In genomic region chr16:87051526-87052320, GRCh38 we compare ENCODE assay signal across 10 cellular contexts.
DNase-seq lines count a peak whose midpoint lies in the region; ATAC-seq and TF ChIP-seq lines count a peak whose summit lies in the region.
"Had no signal": no experiment of that assay in that cellular context is flagged by ENCODE, and none has a peak within 500 bp of the region (broad histone marks: within the 10 kb centered on the region; RNA-seq: fewer than 3 reads in every experiment).

No MANE protein-coding gene starts in this region.

- no peak overlapping the region for H3K4me3 Mint-ChIP-seq in glutamatergic neuron (ENCODE audit: unreplicated experiment)
- H3K4me3 Mint-ChIP-seq in activated CD8-positive, alpha-beta T cell treated with anti-CD3 and anti-CD28 coated beads for 36 hours: no peak overlapping the region
- H3K4me3 Mint-ChIP-seq: CD8-positive, alpha-beta memory T cell; IgD-negative memory B cell had no signal

- POLR2A ChIA-PET in activated CD8-positive, alpha-beta T cell treated with anti-CD3 and anti-CD28 coated beads for 36 hours (lab: Charles Lee): no interaction called here

- DNase-seq in DMS 273 (lab: John Stamatoyannopoulos, UW; ENCODE audit: unreplicated experiment) (peak; percentile 27), DMS 273 treated with DMSO at 0.1 percent for 48 hours (lab: John Stamatoyannopoulos, UW) (no peak), NCI-H2171 (lab: John Stamatoyannopoulos, UW) (peak; percentile 49), glutamatergic neuron (peak; percentile 71)
- no peak for DNase-seq in activated CD8-positive, alpha-beta T cell treated with anti-CD3 and anti-CD28 coated beads for 36 hours
- no peak for DNase-seq in activated naive CD4-positive, alpha-beta T cell treated with anti-CD3 and anti-CD28 coated beads, Interleukin-2, amount 50 U/mL, for 16 hours
- DNase-seq: H7 had no signal

- peaks cover 15% of the 10 kb centered on the region for H3K27me3 Mint-ChIP-seq in glutamatergic neuron (ENCODE audit: unreplicated experiment)
- H3K27me3 Mint-ChIP-seq in activated CD8-positive, alpha-beta T cell treated with anti-CD3 and anti-CD28 coated beads for 36 hours: peaks cover 14% of the 10 kb centered on the region

- H3K36me3 Mint-ChIP-seq in glutamatergic neuron (ENCODE audit: unreplicated experiment): peaks cover 7% of the 10 kb centered on the region
- H3K36me3 Mint-ChIP-seq in activated CD8-positive, alpha-beta T cell treated with anti-CD3 and anti-CD28 coated beads for 36 hours (ENCODE audit: low read depth): no peaks in the 10 kb centered on the region
- H3K36me3 Mint-ChIP-seq: CD8-positive, alpha-beta memory T cell; IgD-negative memory B cell had no signal

- peak overlapping the region; percentile 69 for H3K27ac Mint-ChIP-seq in glutamatergic neuron (ENCODE audit: unreplicated experiment)
- H3K27ac Mint-ChIP-seq in activated CD8-positive, alpha-beta T cell treated with anti-CD3 and anti-CD28 coated beads for 36 hours: no peak overlapping the region
- H3K27ac Mint-ChIP-seq: CD8-positive, alpha-beta memory T cell; IgD-negative memory B cell had no signal

- TF ChIP-seq CTCF in glutamatergic neuron (IDR thresholded peaks at IDR 0.05; ENCODE audit: partially characterized antibody, unreplicated experiment): no peak
- no peak for TF ChIP-seq CTCF in activated CD8-positive, alpha-beta T cell treated with anti-CD3 and anti-CD28 coated beads for 36 hours (IDR thresholded peaks at IDR 0.05)

- intact Hi-C loops in activated CD8-positive, alpha-beta T cell treated with anti-CD3 and anti-CD28 coated beads for 36 hours (cut with micrococcal nuclease): no loop called here

- peaks cover 23% of the 10 kb centered on the region for H3K4me1 Mint-ChIP-seq in glutamatergic neuron (ENCODE audit: low read depth, unreplicated experiment)
- no peaks in the 10 kb centered on the region for H3K4me1 Mint-ChIP-seq in activated CD8-positive, alpha-beta T cell treated with anti-CD3 and anti-CD28 coated beads for 36 hours (ENCODE audit: low read depth)
- H3K4me1 Mint-ChIP-seq: CD8-positive, alpha-beta memory T cell had no signal

- peaks cover 17% of the 10 kb centered on the region for H3K9me3 Mint-ChIP-seq in glutamatergic neuron (ENCODE audit: unreplicated experiment)
- H3K9me3 Mint-ChIP-seq in activated CD8-positive, alpha-beta T cell treated with anti-CD3 and anti-CD28 coated beads for 36 hours: peaks cover 3% of the 10 kb centered on the region

- CTCF ChIA-PET in activated CD8-positive, alpha-beta T cell treated with anti-CD3 and anti-CD28 coated beads for 36 hours (lab: Charles Lee): interaction anchor here (3.0 kb wide), 1 partner anchor 11 kb away, joined by 10 read pairs; no protein-coding TSS in a partner anchor

- ATAC-seq in activated CD8-positive, alpha-beta T cell treated with anti-CD3 and anti-CD28 coated beads for 36 hours: no peak
- ATAC-seq in GM18861 (IDR thresholded peaks at IDR 0.05; ENCODE audit: unreplicated experiment): no peak

Comparison
In these comparisons a context has a peak if more than half of its experiments do, and no peak if none do; other contexts are left out.
1. DNase-seq: peak in DMS 273 (single experiment), NCI-H2171 (single experiment) and glutamatergic neuron (single experiment); none in DMS 273 treated with DMSO at 0.1 percent for 48 hours (single experiment), activated CD8-positive, alpha-beta T cell treated with anti-CD3 and anti-CD28 coated beads for 36 hours (single experiment) and activated naive CD4-positive, alpha-beta T cell treated with anti-CD3 and anti-CD28 coated beads, Interleukin-2, amount 50 U/mL, for 16 hours (single experiment).